Comparison of ENCODE assay signal across 16 cellular contexts in the genomic region with DNA sequence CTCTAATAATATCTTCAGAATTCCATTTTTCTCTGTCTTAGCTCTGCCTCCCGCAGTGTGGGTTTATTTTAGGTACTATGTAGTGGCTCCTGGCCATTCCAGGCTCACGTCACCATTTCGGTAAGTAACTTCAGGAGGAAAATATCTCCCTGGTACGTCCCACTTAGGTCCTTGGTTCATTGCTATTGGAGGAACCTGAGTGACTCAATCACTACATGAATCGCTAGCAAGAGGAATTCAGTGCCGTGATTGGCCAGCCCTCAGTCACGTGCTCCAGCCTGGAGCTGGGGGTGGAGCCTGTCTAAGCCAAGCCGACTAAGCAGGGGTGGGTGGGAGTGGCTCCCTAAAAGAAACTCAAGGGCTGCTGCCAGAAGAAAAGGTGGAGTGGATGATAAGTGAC.
DNase-seq lines count a peak whose midpoint lies in the region; TF ChIP-seq lines count a peak whose summit lies in the region.
"Had no signal": no experiment of that assay in that cellular context is flagged by ENCODE, and none has a peak within 500 bp of the region (broad histone marks: within the 10 kb centered on the region; RNA-seq: fewer than 3 reads in every experiment).

No MANE protein-coding gene starts in this region.

- no peak for TF ChIP-seq CTCF in endodermal cell (conservative IDR thresholded peaks at IDR 0.05)
- TF ChIP-seq CTCF in thyroid gland (IDR thresholded peaks at IDR 0.05) = no peak
- TF ChIP-seq CTCF in CD14-positive monocyte (IDR thresholded peaks at IDR 0.05) = no peak

- H3K4me1 Mint-ChIP-seq in endodermal cell (peaks cover 13% of the 10 kb centered on the region), CD14-positive monocyte (peaks cover 7% of the 10 kb centered on the region)

- no peaks in the 10 kb centered on the region for H3K36me3 Mint-ChIP-seq in endodermal cell (ENCODE audit: low read depth)
- H3K36me3 Mint-ChIP-seq in CD14-positive monocyte = no peaks in the 10 kb centered on the region
- H3K36me3 Mint-ChIP-seq: naive B cell had no signal

- H3K27me3 Mint-ChIP-seq in endodermal cell (ENCODE audit: insufficient read depth) (peaks cover 4% of the 10 kb centered on the region), CD14-positive monocyte (ENCODE audit: low read depth in 3 of 3) (peaks cover 1 to 5% (median 3%) of the 10 kb centered on the region in 3 donors)

- H3K27ac Mint-ChIP-seq in endodermal cell = no peak overlapping the region
- no peak overlapping the region for H3K27ac Mint-ChIP-seq in CD14-positive monocyte

- H3K4me3 ChIP-seq in endodermal cell (ENCODE audit: low read length) (peak overlapping the region; percentile 47), thyroid gland (replicated peaks in 1 of 3) (no peak overlapping the region)
- H3K4me3 ChIP-seq: ascending aorta, colonic mucosa, tibial nerve had no signal

- no peak overlapping the region for H3K27ac ChIP-seq in endodermal cell (ENCODE audit: low read depth, low read length)
- no peak overlapping the region for H3K27ac ChIP-seq in thyroid gland
- H3K27ac ChIP-seq: ascending aorta, colonic mucosa, tibial nerve had no signal

- no peaks in the 10 kb centered on the region for H3K9me3 ChIP-seq in endodermal cell (ENCODE audit: control insufficient read depth, low read length)
- H3K9me3 ChIP-seq in thyroid gland = no peaks in the 10 kb centered on the region
- H3K9me3 ChIP-seq: ascending aorta, colonic mucosa, tibial nerve had no signal

- DNase-seq in NCI-H82 (lab: John Stamatoyannopoulos, UW) = peak; percentile 19
- DNase-seq in NCI-H82 treated with DMSO at 0.1 percent for 48 hours (lab: John Stamatoyannopoulos, UW; ENCODE audit: unreplicated experiment) = no peak
- peak; percentile 37 for DNase-seq in HuH-7 (ENCODE audit: low spot score)
- DNase-seq in endodermal cell = peak; percentile 66
- DNase-seq in posterior cingulate gyrus = peak in 7 of 10 donors; percentile 41 to 94 (median 67)
- DNase-seq in dermis blood vessel endothelial cell = no peak
- DNase-seq in thyroid gland = no peak
- DNase-seq in CD14-positive monocyte (ENCODE audit: low spot score) = no peak
- DNase-seq: 8988T, colonic mucosa, DND-41, naive B cell, NCI-H187, SHP77 treated with DMSO at 0.1 percent for 48 hours had no signal

- H3K9ac ChIP-seq in endodermal cell (ENCODE audit: extremely low read depth, low read length, poor library complexity, severe bottlenecking) = no peak overlapping the region

- H3K4me3 Mint-ChIP-seq in endodermal cell (no peak overlapping the region), CD14-positive monocyte (no peak overlapping the region)
- H3K4me3 Mint-ChIP-seq: naive B cell had no signal

- H3K27me3 ChIP-seq in endodermal cell (ENCODE audit: control insufficient read depth, insufficient read depth, low read length, poor library complexity, severe bottlenecking) (no peaks in the 10 kb centered on the region), thyroid gland (no peaks in the 10 kb centered on the region)
- H3K27me3 ChIP-seq: ascending aorta, colonic mucosa, tibial nerve had no signal

- H3K9me3 Mint-ChIP-seq in endodermal cell (no peaks in the 10 kb centered on the region), CD14-positive monocyte (peaks cover 0 to 2% (median 0%) of the 10 kb centered on the region in 7 donors)

- WGBS in endodermal cell (ENCODE audit: insufficient coverage in 1 of 2, insufficient read length in 1 of 2), 2 experiments = 93 to 95% methylated on average over 4 to 8 of the region's 8 CpGs
- WGBS in thyroid gland, 2 donors = 88 to 91% methylated on average over 8 of the region's 8 CpGs

- intact Hi-C loops in posterior cingulate gyrus (cut with DNase I) = no loop called here
- intact Hi-C loops in thyroid gland (cut with DNase I) = no loop called here
- intact Hi-C loops in CD14-positive monocyte (cut with micrococcal nuclease) = no loop called here

- no peak for TF ChIP-seq POLR2A in thyroid gland (IDR thresholded peaks at IDR 0.05)

- H3K4me1 ChIP-seq in endodermal cell (ENCODE audit: control insufficient read depth, insufficient read depth, low read length) (peaks cover 7% of the 10 kb centered on the region), thyroid gland (no peaks in the 10 kb centered on the region)
- H3K4me1 ChIP-seq: ascending aorta, colonic mucosa had no signal

- no peaks in the 10 kb centered on the region for H3K36me3 ChIP-seq in endodermal cell (ENCODE audit: control insufficient read depth, insufficient read depth, low read length)
- no peaks in the 10 kb centered on the region for H3K36me3 ChIP-seq in thyroid gland
- H3K36me3 ChIP-seq: ascending aorta, colonic mucosa, tibial nerve had no signal

Comparison
In these comparisons a context has a peak if more than half of its experiments do, and no peak if none do; other contexts are left out.
1. DNase-seq: peak in NCI-H82 (single experiment), HuH-7 (single experiment), endodermal cell (single experiment) and posterior cingulate gyrus (7 of 10); none in NCI-H82 treated with DMSO at 0.1 percent for 48 hours (single experiment), dermis blood vessel endothelial cell (single experiment), thyroid gland (0 of 2) and CD14-positive monocyte (single experiment).